Comparison of ENCODE assay signal across 8 cellular contexts in the genomic region with DNA sequence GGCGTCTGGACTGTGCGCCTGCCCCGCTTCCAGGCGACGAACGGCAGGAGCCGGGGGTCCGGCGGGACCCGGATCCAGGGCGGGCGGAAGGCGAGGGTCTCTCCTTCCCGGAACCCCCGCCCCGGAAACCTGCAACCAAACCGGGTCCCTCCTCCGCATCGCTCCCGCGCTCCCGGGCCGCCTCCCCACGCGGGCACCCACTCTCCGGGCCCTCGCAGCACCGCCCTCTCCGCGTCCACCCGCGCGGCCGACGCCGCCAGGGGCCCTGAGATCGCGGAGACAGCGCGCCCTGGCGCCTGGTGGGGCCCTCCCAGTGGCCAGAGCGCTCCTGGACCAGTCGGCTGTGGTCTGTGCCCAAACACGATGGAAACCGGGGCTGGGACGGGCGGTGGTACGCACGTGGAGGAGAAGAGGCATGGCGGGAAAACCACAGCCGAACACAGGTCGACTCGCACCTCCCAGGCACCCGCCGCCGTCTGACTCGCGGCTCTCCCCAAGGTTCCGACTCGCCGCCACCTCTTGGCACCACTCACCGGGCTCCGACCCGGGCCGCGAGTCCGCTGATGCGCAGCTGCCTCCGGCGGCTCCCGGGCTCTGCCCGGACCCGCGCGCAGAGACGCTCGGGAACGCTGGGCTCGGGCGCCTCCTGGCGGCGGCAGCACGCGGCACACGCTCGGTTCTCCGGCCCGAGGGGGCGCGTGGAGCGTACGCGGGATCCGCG.
DNase-seq lines count a peak whose midpoint lies in the region; ATAC-seq and TF ChIP-seq lines count a peak whose summit lies in the region.

No MANE protein-coding gene starts in this region.

- DNase-seq in Ammon's horn (ENCODE audit: low spot score) (peak; percentile 48), HFF-Myc (ENCODE audit: extremely low read depth, low read depth) (no peak), T-helper 1 cell (peak; percentile 28 to 57 (median 49)), anterior cingulate cortex (lab: John Stamatoyannopoulos, UW) (peak in 41 of 58 donors; percentile 25 to 77 (median 59)), hypothalamus (lab: John Stamatoyannopoulos, UW) (peak in 37 of 51 donors; percentile 27 to 85 (median 63)), skeletal muscle cell (ENCODE audit: low read depth) (no peak), GM19240 (ENCODE audit: insufficient read length, low spot score) (no peak)

- ATAC-seq in HG03565 (IDR thresholded peaks at IDR 0.05; ENCODE audit: unreplicated experiment): no peak

- TF ChIP-seq CTCF in HFF-Myc (IDR thresholded peaks at IDR 0.05; ENCODE audit: low read depth, low read length, missing control alignments): peak; percentile 71

- H3K4me3 ChIP-seq in HFF-Myc (replicated peaks; ENCODE audit: low read depth, low read length) (peak overlapping the region; percentile 56), skeletal muscle cell (ENCODE audit: low read depth, low read length) (peak overlapping the region; percentile 52)

Comparison
In these comparisons a context has a peak if more than half of its experiments do, and no peak if none do; other contexts are left out.
1. DNase-seq: peak in Ammon's horn (single experiment), T-helper 1 cell (5 of 5), anterior cingulate cortex (41 of 58) and hypothalamus (37 of 51); none in HFF-Myc (single experiment), skeletal muscle cell (single experiment) and GM19240 (single experiment).